ENCODE assay signal across 14 cellular contexts in genomic region chr9:68593760-68594159, GRCh38. TPM values are rescaled to one million over a fixed set of nuclear protein-coding genes. Genes with fewer than 3 reads are reported as not detected.
DNase-seq lines count a peak whose midpoint lies in the region; ATAC-seq and TF ChIP-seq lines count a peak whose summit lies in the region.
"Not testable (repeated sequence)": the region's sequence is repeated elsewhere in the genome, so short reads cannot be mapped to it uniquely, and the experiment has no call there.
"Had no signal": no experiment of that assay in that cellular context is flagged by ENCODE, and none has a peak within 500 bp of the region (broad histone marks: within the 10 kb centered on the region; RNA-seq: fewer than 3 reads in every experiment).

No MANE protein-coding gene starts in this region.

- BruUV-seq in Calu3 (replicated peaks; lab: Mats Ljungman, UMichigan); OCI-LY7 (replicated peaks; lab: Mats Ljungman, UMichigan): not testable (repeated sequence)

- H2AFZ ChIP-seq in MM.1S (ENCODE audit: low read length), result peak overlapping the region; percentile 38; the same call in 1 of the 2 replicates
- peak overlapping the region; percentile 61; the same call in 1 of the 2 replicates for H2AFZ ChIP-seq in OCI-LY7 (ENCODE audit: low read length)

- H3K36me3 Mint-ChIP-seq in Calu3 (ENCODE audit: insufficient read depth, unreplicated experiment); activated CD4-positive, alpha-beta T cell treated with anti-CD3 and anti-CD28 coated beads for 36 hours (ENCODE audit: low read depth): not testable (repeated sequence)
- H3K36me3 Mint-ChIP-seq in naive B cell, result peaks cover 0 to 26% of the 10 kb centered on the region in 2 donors

- not testable (repeated sequence) for H3K4me3 Mint-ChIP-seq in Calu3 (ENCODE audit: low read depth, unreplicated experiment); activated CD4-positive, alpha-beta T cell treated with anti-CD3 and anti-CD28 coated beads for 36 hours
- H3K4me3 Mint-ChIP-seq in naive B cell, result peak overlapping the region in 7 of 8 donors; percentile 12 to 80 (median 63)

- not testable (repeated sequence) for H3K4me3 ChIP-seq in GM12865 (ENCODE audit: low read depth, low read length); MM.1S (ENCODE audit: low read length); OCI-LY7 (ENCODE audit: low read depth, low read length, poor library complexity, severe bottlenecking)

- not testable (repeated sequence) for H3K9me3 Mint-ChIP-seq in Calu3 (ENCODE audit: low read depth, unreplicated experiment); activated CD4-positive, alpha-beta T cell treated with anti-CD3 and anti-CD28 coated beads for 36 hours (ENCODE audit: low read depth)
- H3K9me3 Mint-ChIP-seq in naive B cell, result peaks cover 0 to 23% (median 14%) of the 10 kb centered on the region in 7 donors

- not testable (repeated sequence) for H3K9ac ChIP-seq in MM.1S (ENCODE audit: low read length)

- not testable (repeated sequence) for H3K4me1 ChIP-seq in MM.1S (ENCODE audit: low read length)
- peaks cover 23% of the 10 kb centered on the region for H3K4me1 ChIP-seq in OCI-LY7 (ENCODE audit: insufficient read depth, low read length, poor library complexity, severe bottlenecking)

- CTCF ChIA-PET in Calu3 (lab: Charles Lee); activated CD4-positive, alpha-beta T cell treated with anti-CD3 and anti-CD28 coated beads for 36 hours (lab: Charles Lee): not testable (repeated sequence)
- CTCF ChIA-PET in OCI-LY7 (lab: Charles Lee; ENCODE audit: unreplicated experiment), result interaction anchor here (1.3 kb wide), 1 partner anchor 14 kb away, joined by 3 read pairs; no protein-coding TSS in a partner anchor

- peaks cover 37% of the 10 kb centered on the region for H3K27me3 Mint-ChIP-seq in Calu3 (ENCODE audit: unreplicated experiment)
- H3K27me3 Mint-ChIP-seq in activated CD4-positive, alpha-beta T cell treated with anti-CD3 and anti-CD28 coated beads for 36 hours; naive B cell: not testable (repeated sequence)

- intact Hi-C loops in Calu3 (cut with micrococcal nuclease; ENCODE audit: unreplicated experiment); OCI-LY7 (cut with micrococcal nuclease; ENCODE audit: unreplicated experiment); activated CD4-positive, alpha-beta T cell treated with anti-CD3 and anti-CD28 coated beads for 36 hours (cut with DNase I, micrococcal nuclease): not testable (repeated sequence)

- H3K79me2 ChIP-seq in MM.1S (ENCODE audit: low read length); OCI-LY7 (ENCODE audit: insufficient read depth, low read depth, low read length): not testable (repeated sequence)

- H3K4me1 Mint-ChIP-seq in Calu3 (ENCODE audit: low read depth, unreplicated experiment); activated CD4-positive, alpha-beta T cell treated with anti-CD3 and anti-CD28 coated beads for 36 hours: not testable (repeated sequence)
- peaks cover 45 to 75% (median 64%) of the 10 kb centered on the region in 3 donors for H3K4me1 Mint-ChIP-seq in naive B cell

- H3F3A ChIP-seq in MM.1S (ENCODE audit: insufficient read depth, low read length), result not testable (repeated sequence)

- H3K36me3 ChIP-seq in MM.1S (replicated peaks; ENCODE audit: insufficient read depth, low read length); OCI-LY7 (ENCODE audit: insufficient read depth, low read length): not testable (repeated sequence)

- ATAC-seq in activated CD4-positive, alpha-beta T cell treated with anti-CD3 and anti-CD28 coated beads for 36 hours, result not testable (repeated sequence)
- peak in 1 of 2 donors; percentile 28 for ATAC-seq in naive B cell (ENCODE audit: low read depth in 2 of 2)

- H3K27me3 ChIP-seq in MM.1S (replicated peaks; ENCODE audit: insufficient read depth, low read length), result not testable (repeated sequence)

- TF ChIP-seq CTCF in Calu3 (IDR thresholded peaks at IDR 0.05; ENCODE audit: unreplicated experiment); GM12865 (IDR thresholded peaks at IDR 0.05; ENCODE audit: insufficient read depth, low read depth, low read length, missing control alignments); MM.1S (IDR thresholded peaks at IDR 0.05; ENCODE audit: low read length); OCI-LY7 (conservative IDR thresholded peaks at IDR 0.05; ENCODE audit: low read length): not testable (repeated sequence)

- peak; percentile 3 for DNase-seq in Calu3
- DNase-seq in GM12865 (ENCODE audit: low read depth), result peak; percentile 32
- DNase-seq in MM.1S, result peak; percentile 48
- peak; percentile 10 for DNase-seq in NCI-H748 (lab: John Stamatoyannopoulos, UW; ENCODE audit: unreplicated experiment)
- DNase-seq in OCI-LY7 (ENCODE audit: low spot score), result peak; percentile 34
- peak; percentile 5 for DNase-seq in activated CD4-positive, alpha-beta T cell treated with anti-CD3 and anti-CD28 coated beads for 36 hours
- peak; percentile 15 for DNase-seq in naive B cell

- not testable (repeated sequence) for H3K9me2 ChIP-seq in MM.1S (replicated peaks; ENCODE audit: insufficient read depth, low read length); OCI-LY7 (ENCODE audit: insufficient read depth, low read length)

- not testable (repeated sequence) for H3K9me3 ChIP-seq in MM.1S (replicated peaks; ENCODE audit: insufficient read depth, low read length); OCI-LY7 (ENCODE audit: low read length)

- POLR2A ChIA-PET in OCI-LY7 (lab: Charles Lee), result interaction anchor here (1.0 to 1.6 kb wide), 3 partner anchors 41 to 59 kb away, joined by 3 to 6 read pairs (median 3); no protein-coding TSS in a partner anchor
- POLR2A ChIA-PET in activated CD4-positive, alpha-beta T cell treated with anti-CD3 and anti-CD28 coated beads for 36 hours (lab: Charles Lee), result not testable (repeated sequence)

- H3K27ac ChIP-seq in MM.1S (ENCODE audit: low read length); OCI-LY7 (ENCODE audit: low read depth, low read length, poor library complexity, severe bottlenecking): not testable (repeated sequence)

- H3K27ac Mint-ChIP-seq in Calu3 (ENCODE audit: unreplicated experiment); activated CD4-positive, alpha-beta T cell treated with anti-CD3 and anti-CD28 coated beads for 36 hours: not testable (repeated sequence)
- peak overlapping the region in 5 of 6 donors; percentile 30 to 72 (median 64) for H3K27ac Mint-ChIP-seq in naive B cell

- H4K20me1 ChIP-seq in MM.1S (ENCODE audit: insufficient read depth, low read length); OCI-LY7 (ENCODE audit: insufficient read depth, low read length): not testable (repeated sequence)

- not testable (repeated sequence) for H3K4me2 ChIP-seq in MM.1S (ENCODE audit: low read depth, low read length); OCI-LY7 (ENCODE audit: low read length)

RNA-seq across cellular contexts. Expression of gene TMEM252, which starts 53.1 kb away (rescaled TPM):
- total RNA-seq in Calu3 (2022) (not detected in 2 replicates), OCI-LY7 (2022) (not detected in 2 replicates)
- total RNA-seq in OCI-LY7 (2014; rRNA removed; shearing (Covaris generic)), result not detected in 2 replicates
- not detected for total RNA-seq in activated CD4-positive, alpha-beta T cell treated with anti-CD3 and anti-CD28 coated beads for 36 hours
- not detected for polyA plus RNA-seq in naive B cell (ENCODE audit: low read depth in 6 of 6)
- total RNA-seq: A172; A673; CD4-positive, CD25-positive, alpha-beta regulatory T cell; CD8-positive, alpha-beta T cell; GM23338; H4; H9 had no signal
- polyA plus RNA-seq: CD4-positive, CD25-positive, alpha-beta regulatory T cell; GM23338 had no signal
